In genomic region chr16:10964891-10965326, GRCh38 we compare ENCODE assay signal across 11 cellular contexts. TPM values are rescaled to one million over a fixed set of nuclear protein-coding genes. Genes with fewer than 3 reads are reported as not detected.
A peak's percentile ranks its signal among the peaks of the same experiment; 100 is the strongest.
DNase-seq lines count a peak whose midpoint lies in the region; ATAC-seq, FAIRE-seq and TF ChIP-seq lines count a peak whose summit lies in the region.
"Had no signal": no experiment of that assay in that cellular context is flagged by ENCODE, and none has a peak within 500 bp of the region (broad histone marks: within the 10 kb centered on the region; RNA-seq: fewer than 3 reads in every experiment).

No MANE protein-coding gene starts in this region.

- peaks cover 17% of the 10 kb centered on the region for H3K36me3 Mint-ChIP-seq in effector memory CD8-positive, alpha-beta T cell (ENCODE audit: insufficient read depth)

- no peak for FAIRE-seq in HepG2 (lab: Jason Lieb, UNC)
- FAIRE-seq: astrocyte had no signal

- no peaks in the 10 kb centered on the region for H3K9me3 ChIP-seq in HepG2 (ENCODE audit: low read length)
- H3K9me3 ChIP-seq: right lobe of liver had no signal

- H3K4me3 Mint-ChIP-seq in effector memory CD8-positive, alpha-beta T cell = peak overlapping the region; percentile 61 to 71
- H3K4me3 Mint-ChIP-seq: CD14-positive monocyte had no signal

- CTCF ChIA-PET in HepG2 (lab: Yijun Ruan, JAX; ENCODE audit: low intra/inter-chr PET ratio, low total read pairs) = interaction anchor here (1.5 to 2.3 kb wide), 3 partner anchors 291 to 441 kb away, joined by 12 to 16 read pairs (median 15); partner anchors contain the start of gene SOCS1

- peaks cover 12 to 17% of the 10 kb centered on the region in 2 donors for H3K4me1 Mint-ChIP-seq in effector memory CD8-positive, alpha-beta T cell (ENCODE audit: low read depth in 2 of 2)

- no peak for TF ChIP-seq EP300 in HepG2 (IDR thresholded peaks at IDR 0.05; ENCODE audit: low read depth in 2 of 2, low read length in 2 of 2)
- TF ChIP-seq EP300 in HepG2 (CRISPR knock-in tag; IDR thresholded peaks at IDR 0.05; ENCODE audit: borderline replicate concordance) = no peak

- ATAC-seq in HG02759 (IDR thresholded peaks at IDR 0.05; ENCODE audit: unreplicated experiment) (peak; percentile 47), HepG2 (no peak), GM18873 (IDR thresholded peaks at IDR 0.05; ENCODE audit: low FRiP score, unreplicated experiment) (no peak)
- peak; percentile 85 to 88 for ATAC-seq in activated CD4-positive, CD25-positive, alpha-beta regulatory T cell treated with anti-CD3 and anti-CD28 coated beads, Interleukin-2, amount 50 U/mL, for 24 hours
- ATAC-seq in effector memory CD8-positive, alpha-beta T cell (replicated peaks) = peak; percentile 86

- H3K27ac Mint-ChIP-seq in effector memory CD8-positive, alpha-beta T cell = peak overlapping the region; percentile 9 to 25

- TF ChIP-seq POLR2A in HepG2 (IDR thresholded peaks at IDR 0.05; ENCODE audit: insufficient read depth in 1 of 2, low read depth in 2 of 2, low read length in 2 of 2) = no peak

- no peaks in the 10 kb centered on the region for H3K79me2 ChIP-seq in HepG2 (ENCODE audit: insufficient read depth, low read length)

- 94% methylated on average over 8 of the region's 8 CpGs for WGBS in HepG2 (ENCODE audit: low lambda C conversion rate)

- H3K27me3 Mint-ChIP-seq in effector memory CD8-positive, alpha-beta T cell = no peaks in the 10 kb centered on the region

- peaks cover 12 to 21% of the 10 kb centered on the region in 2 experiments for H3K36me3 ChIP-seq in HepG2 (replicated peaks in 1 of 2; ENCODE audit: control insufficient read depth in 1 of 2, insufficient read depth in 2 of 2, low read length in 2 of 2)

- peaks cover 14% of the 10 kb centered on the region for H3K4me1 ChIP-seq in HepG2 (ENCODE audit: insufficient read depth, low read length)

- TF ChIP-seq CTCF in HepG2 (CRISPR knock-in tag; IDR thresholded peaks at IDR 0.05) = no peak

- H2AFZ ChIP-seq in HepG2 (ENCODE audit: low read length) = no peak overlapping the region

- no peaks in the 10 kb centered on the region; the same call in 1 of the 2 replicates for H4K20me1 ChIP-seq in HepG2 (ENCODE audit: insufficient read depth, low read length)

- in situ Hi-C loops in HepG2 (cut with HindIII; ENCODE audit: extremely low pct_ligation_motif_present, low pct_unique_long_range_greater_than_20kb) = loop anchor here (5.0 to 10.0 kb wide), 2 partner anchors 292 to 400 kb away; partner anchors contain the start of gene SOCS1

- no peaks in the 10 kb centered on the region for H3K27me3 ChIP-seq in HepG2 (ENCODE audit: control insufficient read depth in 1 of 2, insufficient read depth in 2 of 2, low read length in 2 of 2)
- H3K27me3 ChIP-seq: right lobe of liver had no signal

- POLR2A ChIA-PET in HepG2 (lab: Yijun Ruan, JAX) = interaction anchor here (2.0 to 2.7 kb wide), 2 partner anchors 23 to 291 kb away, joined by 5 to 17 read pairs; partner anchors contain the start of genes DEXI and SOCS1

- H3K9me3 Mint-ChIP-seq in effector memory CD8-positive, alpha-beta T cell = no peaks in the 10 kb centered on the region

- H3K4me2 ChIP-seq in HepG2 (ENCODE audit: low read depth, low read length) = no peak overlapping the region

- intact Hi-C loops in HepG2 (cut with micrococcal nuclease; ENCODE audit: unreplicated experiment) = loop anchor here (2.0 to 5.0 kb wide), 2 partner anchors 432 to 567 kb away; no protein-coding TSS in a partner anchor

- no peak overlapping the region for H3K9ac ChIP-seq in HepG2 (ENCODE audit: insufficient read depth, low read depth, low read length)

- H3K27ac ChIP-seq in HepG2 (ENCODE audit: extremely low read length, insufficient read depth, low read length) = no peak overlapping the region
- H3K27ac ChIP-seq: right lobe of liver had no signal

- no peak for TF ChIP-seq RAD21 in HepG2 (CRISPR knock-in tag; IDR thresholded peaks at IDR 0.05)

- peak in 2 of 3 experiments; percentile 22 to 24 for DNase-seq in effector memory CD8-positive, alpha-beta T cell
- no peak for DNase-seq in HepG2 (ENCODE audit: low spot score)
- DNase-seq in SK-N-DZ (ENCODE audit: low spot score) = no peak
- DNase-seq in SKM-1 treated with dmso at 0.1 percent for 144 hours (lab: John Stamatoyannopoulos, UW; ENCODE audit: unreplicated experiment) = no peak
- DNase-seq: right lobe of liver had no signal

- no TSS peak for BruUV-seq in HepG2 (replicated peaks; lab: Mats Ljungman, UMichigan)

- H3K4me3 ChIP-seq in GM08714 (ENCODE audit: low read length) (peak overlapping the region; percentile 46; the same call in 1 of the 2 replicates), HepG2 (replicated peaks in 1 of 3; ENCODE audit: insufficient read depth in 1 of 3, low read depth in 2 of 3, low read length in 3 of 3) (no peak overlapping the region)
- H3K4me3 ChIP-seq: right lobe of liver had no signal

TF ChIP-seq in HepG2, 621 proteins besides CTCF, POLR2A, EP300 and RAD21 (continues in another document):
- TF ChIP-seq SKI (IDR thresholded peaks at IDR 0.05; ENCODE audit: partially characterized antibody) (no peak), ZNF343 (CRISPR knock-in tag; IDR thresholded peaks at IDR 0.05) (no peak), ZNF644 (CRISPR knock-in tag; IDR thresholded peaks at IDR 0.05; ENCODE audit: low read depth) (no peak), ZNF839 (CRISPR knock-in tag; IDR thresholded peaks at IDR 0.05; ENCODE audit: borderline replicate concordance) (no peak)
- TF ChIP-seq, protein P1, sequence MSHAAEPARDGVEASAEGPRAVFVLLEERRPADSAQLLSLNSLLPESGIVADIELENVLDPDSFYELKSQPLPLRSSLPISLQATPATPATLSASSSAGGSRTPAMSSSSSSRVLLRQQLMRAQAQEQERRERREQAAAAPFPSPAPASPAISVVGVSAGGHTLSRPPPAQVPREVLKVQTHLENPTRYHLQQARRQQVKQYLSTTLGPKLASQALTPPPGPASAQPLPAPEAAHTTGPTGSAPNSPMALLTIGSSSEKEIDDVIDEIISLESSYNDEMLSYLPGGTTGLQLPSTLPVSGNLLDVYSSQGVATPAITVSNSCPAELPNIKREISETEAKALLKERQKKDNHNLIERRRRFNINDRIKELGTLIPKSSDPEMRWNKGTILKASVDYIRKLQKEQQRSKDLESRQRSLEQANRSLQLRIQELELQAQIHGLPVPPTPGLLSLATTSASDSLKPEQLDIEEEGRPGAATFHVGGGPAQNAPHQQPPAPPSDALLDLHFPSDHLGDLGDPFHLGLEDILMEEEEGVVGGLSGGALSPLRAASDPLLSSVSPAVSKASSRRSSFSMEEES (CRISPR knock-in tag; IDR thresholded peaks at IDR 0.05) = no peak

RNA-seq across cellular contexts. Expression of gene CLEC16A, which starts 20.5 kb away (rescaled TPM):
- total RNA-seq in HepG2 (2016; rRNA removed; fragmentation: Illumina TruSeq; extraction: Trizol) = 10.3 and 13.6 TPM in 2 replicates
- total RNA-seq in HepG2 (2016; cell fraction: cytosol; rRNA removed; fragmentation: Illumina TruSeq; extraction: Trizol; ENCODE audit: low read depth) = 35.7 and 39.7 TPM in 2 replicates
- total RNA-seq in HepG2 (2016; cell fraction: insoluble cytoplasmic fraction; rRNA removed; fragmentation: Illumina TruSeq; extraction: Trizol) = 10.6 and 12.8 TPM in 2 replicates
- 14.4 and 15.9 TPM in 2 replicates for total RNA-seq in HepG2 (2016; cell fraction: membrane; rRNA removed; fragmentation: Illumina TruSeq; extraction: Trizol)
- total RNA-seq in HepG2 (2016; cell fraction: nucleus; rRNA removed; fragmentation: Illumina TruSeq; extraction: Trizol) = 17.5 and 18.7 TPM in 2 replicates
- polyA plus RNA-seq in HepG2 (2011; rRNA removed) = 8.5 and 9.5 TPM in 2 replicates
- 6.6 and 6.8 TPM in 2 replicates for polyA plus RNA-seq in HepG2 (2011; cell fraction: cytosol; rRNA removed)
- polyA plus RNA-seq in HepG2 (2011; cell fraction: nucleus; rRNA removed) = 17.0 and 19.5 TPM in 2 replicates
- 10.3 and 12.0 TPM in 2 replicates for polyA plus RNA-seq in HepG2 (2012)
- polyA plus RNA-seq in HepG2 (2016; cell fraction: cytosol; fragmentation: Illumina TruSeq; extraction: Trizol; ENCODE audit: low read depth) = 1.7 and 1.9 TPM in 2 replicates
- polyA plus RNA-seq in HepG2 (2016; cell fraction: insoluble cytoplasmic fraction; fragmentation: Illumina TruSeq; extraction: Trizol; ENCODE audit: low read depth) = 11.8 and 14.0 TPM in 2 replicates
- polyA plus RNA-seq in HepG2 (2016; cell fraction: membrane; fragmentation: Illumina TruSeq; extraction: Trizol; ENCODE audit: low read depth) = 3.4 and 4.4 TPM in 2 replicates
- 22.7 and 25.7 TPM in 2 replicates for polyA plus RNA-seq in HepG2 (2016; cell fraction: nucleus; fragmentation: Illumina TruSeq; extraction: Trizol; ENCODE audit: insufficient read depth, low read depth)
- polyA minus RNA-seq in HepG2 (2011; rRNA and poly(A)+ RNA removed; ENCODE audit: low replicate concordance) = 24.9 and 35.4 TPM in 2 replicates
- 14.4 and 19.0 TPM in 2 replicates for polyA minus RNA-seq in HepG2 (2011; cell fraction: cytosol; rRNA and poly(A)+ RNA removed)
- polyA minus RNA-seq in HepG2 (2011; cell fraction: nucleus; rRNA and poly(A)+ RNA removed) = 25.8 and 32.0 TPM in 2 replicates
- 7.4 and 10.1 TPM in 2 replicates for polyA plus RNA-seq in SK-N-DZ (2014; cell fraction: cytosol; rRNA removed)
- polyA plus RNA-seq in SK-N-DZ (2014; cell fraction: nucleus; rRNA removed) = 7.2 and 9.7 TPM in 2 replicates

RNA-seq across cellular contexts. Expression of gene DEXI, which starts 22.6 kb away (rescaled TPM):
- total RNA-seq in HepG2 (2016; rRNA removed; fragmentation: Illumina TruSeq; extraction: Trizol) = 57.9 and 70.4 TPM in 2 replicates
- 68.6 and 86.7 TPM in 2 replicates for total RNA-seq in HepG2 (2016; cell fraction: cytosol; rRNA removed; fragmentation: Illumina TruSeq; extraction: Trizol; ENCODE audit: low read depth)
- total RNA-seq in HepG2 (2016; cell fraction: insoluble cytoplasmic fraction; rRNA removed; fragmentation: Illumina TruSeq; extraction: Trizol) = 54.1 and 71.8 TPM in 2 replicates
- 117 and 144 TPM in 2 replicates for total RNA-seq in HepG2 (2016; cell fraction: membrane; rRNA removed; fragmentation: Illumina TruSeq; extraction: Trizol)
- 35.4 and 46.3 TPM in 2 replicates for total RNA-seq in HepG2 (2016; cell fraction: nucleus; rRNA removed; fragmentation: Illumina TruSeq; extraction: Trizol)
- 51.5 and 54.4 TPM in 2 replicates for polyA plus RNA-seq in HepG2 (2011; rRNA removed)
- polyA plus RNA-seq in HepG2 (2011; cell fraction: cytosol; rRNA removed) = 69.5 and 78.6 TPM in 2 replicates
- polyA plus RNA-seq in HepG2 (2011; cell fraction: nucleus; rRNA removed) = 40.4 and 50.2 TPM in 2 replicates
- polyA plus RNA-seq in HepG2 (2012) = 45.6 and 55.0 TPM in 2 replicates
- polyA plus RNA-seq in HepG2 (2016; cell fraction: cytosol; fragmentation: Illumina TruSeq; extraction: Trizol; ENCODE audit: low read depth) = 70.9 and 88.4 TPM in 2 replicates
- polyA plus RNA-seq in HepG2 (2016; cell fraction: insoluble cytoplasmic fraction; fragmentation: Illumina TruSeq; extraction: Trizol; ENCODE audit: low read depth) = 58.1 and 70.0 TPM in 2 replicates
- 120 and 124 TPM in 2 replicates for polyA plus RNA-seq in HepG2 (2016; cell fraction: membrane; fragmentation: Illumina TruSeq; extraction: Trizol; ENCODE audit: low read depth)
- polyA plus RNA-seq in HepG2 (2016; cell fraction: nucleus; fragmentation: Illumina TruSeq; extraction: Trizol; ENCODE audit: insufficient read depth, low read depth) = 60.2 and 65.5 TPM in 2 replicates
- 31.7 and 71.0 TPM in 2 replicates for polyA minus RNA-seq in HepG2 (2011; rRNA and poly(A)+ RNA removed; ENCODE audit: low replicate concordance)
- 34.2 and 35.1 TPM in 2 replicates for polyA minus RNA-seq in HepG2 (2011; cell fraction: cytosol; rRNA and poly(A)+ RNA removed)
- 24.7 and 27.7 TPM in 2 replicates for polyA minus RNA-seq in HepG2 (2011; cell fraction: nucleus; rRNA and poly(A)+ RNA removed)
- 44.3 and 52.6 TPM in 2 replicates for polyA plus RNA-seq in SK-N-DZ (2014; cell fraction: cytosol; rRNA removed)
- polyA plus RNA-seq in SK-N-DZ (2014; cell fraction: nucleus; rRNA removed) = 34.4 and 41.2 TPM in 2 replicates

Comparison
In these comparisons a context has a peak if more than half of its experiments do, and no peak if none do; other contexts are left out.
1. ATAC-seq: peak in HG02759 (single experiment), activated CD4-positive, CD25-positive, alpha-beta regulatory T cell treated with anti-CD3 and anti-CD28 coated beads, Interleukin-2, amount 50 U/mL, for 24 hours (2 of 2) and effector memory CD8-positive, alpha-beta T cell (single experiment); none in HepG2 (single experiment) and GM18873 (single experiment).
2. DNase-seq: peak in effector memory CD8-positive, alpha-beta T cell (2 of 3); none in HepG2 (single experiment), SK-N-DZ (single experiment) and SKM-1 treated with dmso at 0.1 percent for 144 hours (single experiment).